Comparison of ENCODE assay signal across 12 cellular contexts in the genomic region with DNA sequence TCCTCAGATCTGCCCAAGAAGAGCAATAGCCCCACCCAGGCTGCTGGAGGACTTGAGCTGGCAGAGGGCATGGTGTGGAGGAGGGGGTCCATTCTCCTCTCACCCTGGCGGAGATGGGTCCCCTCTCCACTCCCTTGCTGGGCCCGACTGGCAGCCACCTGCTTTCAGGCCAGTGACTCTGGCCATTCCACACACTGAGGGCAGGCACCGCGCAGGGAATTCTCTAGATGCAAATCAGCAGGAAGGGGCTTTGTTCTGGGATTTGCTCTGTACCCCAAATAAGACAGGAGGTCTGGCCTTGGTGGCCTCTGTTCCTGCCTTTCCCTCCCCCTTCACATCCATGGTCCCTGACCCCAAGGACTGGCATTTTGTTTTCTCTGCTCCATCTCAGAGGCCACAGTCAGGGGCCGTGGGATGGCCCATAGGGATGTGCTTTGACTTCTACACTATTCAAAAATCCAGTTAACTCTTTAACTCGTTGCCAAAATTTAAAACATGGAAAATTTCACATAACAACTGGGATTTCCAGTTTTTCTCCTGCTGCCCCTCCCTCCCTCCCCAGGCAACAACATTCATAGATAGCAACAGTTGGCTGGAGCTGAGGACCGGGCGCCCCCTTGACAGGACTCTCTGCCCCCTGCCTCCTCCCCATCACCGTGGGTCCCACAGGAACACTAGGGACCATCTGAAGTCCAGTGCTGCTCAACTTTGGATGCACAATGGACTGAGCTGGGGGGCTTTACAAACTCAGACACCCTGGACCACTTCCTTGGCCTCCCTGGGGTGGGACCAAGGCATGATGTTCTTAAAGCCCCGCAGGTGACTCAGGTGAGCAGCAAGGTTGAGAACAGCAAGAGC. TPM values are rescaled to one million over a fixed set of nuclear protein-coding genes. Genes with fewer than 3 reads are reported as not detected.
DNase-seq lines count a peak whose midpoint lies in the region; ATAC-seq and TF ChIP-seq lines count a peak whose summit lies in the region.
"Had no signal": no experiment of that assay in that cellular context is flagged by ENCODE, and none has a peak within 500 bp of the region (broad histone marks: within the 10 kb centered on the region; RNA-seq: fewer than 3 reads in every experiment).

No MANE protein-coding gene starts in this region.

- H3K27ac ChIP-seq in mesenchymal stem cell (ENCODE audit: low read length, poor library complexity, severe bottlenecking) (peak overlapping the region; percentile 88), suprapubic skin (peak overlapping the region; percentile 41)

- H3K9me3 Mint-ChIP-seq in HFFc6: no peaks in the 10 kb centered on the region
- no peaks in the 10 kb centered on the region for H3K9me3 Mint-ChIP-seq in chondrocyte (ENCODE audit: low read depth)
- H3K9me3 Mint-ChIP-seq in glutamatergic neuron (ENCODE audit: unreplicated experiment): no peaks in the 10 kb centered on the region
- H3K9me3 Mint-ChIP-seq: memory B cell; stimulated activated effector memory CD8-positive, alpha-beta T cell treated with anti-CD3 and anti-CD28 coated beads, Interleukin-12 subunit alpha, Interleukin-12 subunit beta, amount 100 ng/mL, for 72 hours had no signal

- H3K79me1 ChIP-seq in mesenchymal stem cell (replicated peaks; ENCODE audit: low read length, poor library complexity, severe bottlenecking): peaks cover 4% of the 10 kb centered on the region

- peak overlapping the region; percentile 65 to 86 for H3K4ac ChIP-seq in mesenchymal stem cell (ENCODE audit: low read depth in 1 of 2, low read length in 2 of 2)

- H3K36me3 ChIP-seq in mesenchymal stem cell (ENCODE audit: control insufficient read depth in 1 of 2, insufficient read depth in 2 of 2, low read depth in 1 of 2, low read length in 2 of 2): peaks cover 25 to 31% of the 10 kb centered on the region in 2 experiments
- H3K36me3 ChIP-seq in suprapubic skin: peaks cover 10% of the 10 kb centered on the region

- DNase-seq in HFFc6 (no peak), chondrocyte (ENCODE audit: low spot score) (no peak), mesenchymal stem cell (no peak), suprapubic skin (ENCODE audit: low spot score in 2 of 2) (peak; percentile 66 to 76), Kasumi-1 (lab: John Stamatoyannopoulos, UW) (no peak), GDM1 (lab: John Stamatoyannopoulos, UW) (no peak), glutamatergic neuron (no peak)
- DNase-seq: cerebellar nuclear complex; stimulated activated CD4-positive, alpha-beta T cell treated with anti-CD3 and anti-CD28 coated beads, Interleukin-15, amount 100 ng/mL, for 24 hours had no signal

- H3K9me3 ChIP-seq in mesenchymal stem cell (ENCODE audit: control insufficient read depth, low read length): no peaks in the 10 kb centered on the region
- no peaks in the 10 kb centered on the region for H3K9me3 ChIP-seq in suprapubic skin

- H2AK5ac ChIP-seq in mesenchymal stem cell (ENCODE audit: low read length, severe bottlenecking): peak overlapping the region; percentile 99

- no peak overlapping the region for H3K4me2 ChIP-seq in mesenchymal stem cell (ENCODE audit: low read length, poor library complexity, severe bottlenecking)

- H3K23ac ChIP-seq in mesenchymal stem cell (ENCODE audit: low read length in 2 of 2): no peak overlapping the region

- peak overlapping the region; percentile 57 for H2BK5ac ChIP-seq in mesenchymal stem cell (ENCODE audit: low read depth, low read length, poor library complexity, severe bottlenecking)

- H4K91ac ChIP-seq in mesenchymal stem cell (ENCODE audit: low read length): peak overlapping the region; percentile 62

- TF ChIP-seq POLR2A in suprapubic skin (IDR thresholded peaks at IDR 0.05): no peak

- H3K4me1 Mint-ChIP-seq in HFFc6 (ENCODE audit: low read depth) (peaks cover 31% of the 10 kb centered on the region), chondrocyte (ENCODE audit: low read depth) (peaks cover 33% of the 10 kb centered on the region), glutamatergic neuron (ENCODE audit: low read depth, unreplicated experiment) (peaks cover 5% of the 10 kb centered on the region)
- H3K4me1 Mint-ChIP-seq: memory B cell; stimulated activated effector memory CD8-positive, alpha-beta T cell treated with anti-CD3 and anti-CD28 coated beads, Interleukin-12 subunit alpha, Interleukin-12 subunit beta, amount 100 ng/mL, for 72 hours had no signal

- H3K27ac Mint-ChIP-seq in HFFc6 (peak overlapping the region; percentile 94), chondrocyte (ENCODE audit: unreplicated experiment) (peak overlapping the region; percentile 78), glutamatergic neuron (ENCODE audit: unreplicated experiment) (no peak overlapping the region)
- H3K27ac Mint-ChIP-seq: memory B cell; stimulated activated effector memory CD8-positive, alpha-beta T cell treated with anti-CD3 and anti-CD28 coated beads, Interleukin-12 subunit alpha, Interleukin-12 subunit beta, amount 100 ng/mL, for 72 hours had no signal

- peak overlapping the region; percentile 70 for H3K9ac ChIP-seq in mesenchymal stem cell (ENCODE audit: low read length)

- H2BK12ac ChIP-seq in mesenchymal stem cell (ENCODE audit: low read length in 2 of 2): peak overlapping the region; percentile 63 to 69

- H3K36me3 Mint-ChIP-seq in HFFc6 (ENCODE audit: low read depth) (peaks cover 4% of the 10 kb centered on the region), chondrocyte (ENCODE audit: low read depth) (no peaks in the 10 kb centered on the region), glutamatergic neuron (ENCODE audit: unreplicated experiment) (no peaks in the 10 kb centered on the region)
- H3K36me3 Mint-ChIP-seq: memory B cell; stimulated activated effector memory CD8-positive, alpha-beta T cell treated with anti-CD3 and anti-CD28 coated beads, Interleukin-12 subunit alpha, Interleukin-12 subunit beta, amount 100 ng/mL, for 72 hours had no signal

- peak overlapping the region; percentile 73 for H4K8ac ChIP-seq in mesenchymal stem cell (ENCODE audit: low read length)

- WGBS in mesenchymal stem cell: 89% methylated on average over 10 of the region's 10 CpGs
- 58% methylated on average over 10 of the region's 10 CpGs for WGBS in suprapubic skin

- H3K27me3 ChIP-seq in mesenchymal stem cell (ENCODE audit: control insufficient read depth in 1 of 2, insufficient read depth in 1 of 2, low read length in 2 of 2) (no peaks in the 10 kb centered on the region), suprapubic skin (no peaks in the 10 kb centered on the region)

- peaks cover 9% of the 10 kb centered on the region for H3K27me3 Mint-ChIP-seq in HFFc6 (ENCODE audit: insufficient read depth)
- H3K27me3 Mint-ChIP-seq in chondrocyte (ENCODE audit: low read depth): no peaks in the 10 kb centered on the region
- peaks cover 2% of the 10 kb centered on the region for H3K27me3 Mint-ChIP-seq in glutamatergic neuron (ENCODE audit: unreplicated experiment)
- H3K27me3 Mint-ChIP-seq: memory B cell had no signal

- TF ChIP-seq CTCF in HFFc6 (IDR thresholded peaks at IDR 0.05): no peak
- TF ChIP-seq CTCF in chondrocyte (IDR thresholded peaks at IDR 0.05): no peak
- TF ChIP-seq CTCF in suprapubic skin (IDR thresholded peaks at IDR 0.05): no peak
- no peak for TF ChIP-seq CTCF in glutamatergic neuron (IDR thresholded peaks at IDR 0.05; ENCODE audit: partially characterized antibody, unreplicated experiment)

- H3K14ac ChIP-seq in mesenchymal stem cell (ENCODE audit: low read length in 2 of 2): no peak overlapping the region

- no peak overlapping the region for H2BK15ac ChIP-seq in mesenchymal stem cell (ENCODE audit: low read depth, poor library complexity, severe bottlenecking)

- H3K4me3 ChIP-seq in mesenchymal stem cell (ENCODE audit: insufficient read depth in 1 of 2, low read depth in 1 of 2, low read length in 2 of 2) (peak overlapping the region in 1 of 2 experiments; percentile 31), suprapubic skin (no peak overlapping the region)

- no peak overlapping the region for H2BK120ac ChIP-seq in mesenchymal stem cell (ENCODE audit: low read depth, low read length)

- H3K18ac ChIP-seq in mesenchymal stem cell (ENCODE audit: low read depth in 1 of 2, low read length in 2 of 2): peak overlapping the region; percentile 34 to 46

- H3K4me3 Mint-ChIP-seq in HFFc6 (peak overlapping the region; percentile 53), chondrocyte (ENCODE audit: unreplicated experiment) (no peak overlapping the region), glutamatergic neuron (ENCODE audit: unreplicated experiment) (no peak overlapping the region)
- H3K4me3 Mint-ChIP-seq: memory B cell; stimulated activated effector memory CD8-positive, alpha-beta T cell treated with anti-CD3 and anti-CD28 coated beads, Interleukin-12 subunit alpha, Interleukin-12 subunit beta, amount 100 ng/mL, for 72 hours had no signal

- TF ChIP-seq EP300 in suprapubic skin (IDR thresholded peaks at IDR 0.05): no peak

- H2AFZ ChIP-seq in mesenchymal stem cell (ENCODE audit: low read depth, low read length): no peak overlapping the region

- no peak for ATAC-seq in GM19351 (IDR thresholded peaks at IDR 0.05; ENCODE audit: unreplicated experiment)
- ATAC-seq: stimulated activated effector memory CD8-positive, alpha-beta T cell treated with anti-CD3 and anti-CD28 coated beads, Interleukin-12 subunit alpha, Interleukin-12 subunit beta, amount 100 ng/mL, for 72 hours had no signal

- peaks cover 48% of the 10 kb centered on the region for H3K4me1 ChIP-seq in mesenchymal stem cell (ENCODE audit: control insufficient read depth, insufficient read depth, low read depth, low read length)
- peaks cover 36% of the 10 kb centered on the region for H3K4me1 ChIP-seq in suprapubic skin

RNA-seq across cellular contexts. Expression of a gene that starts 33.9 kb away (rescaled TPM):
- total RNA-seq in HFFc6 (2021; fragmentation: NEBNext Ultra II Directional; extraction: Animal tissue kit (Norgen Biotek cat#: 25700)): 100 to 1,000 TPM in 3 of 6 experiments, 10 to 100 TPM in 3; 66.1 to 109 (median 98.9) TPM
- total RNA-seq in chondrocyte: 11.0 to 16.2 TPM (median 15.2 TPM) in 3 replicates
- 49.4 TPM for polyA plus RNA-seq in mesenchymal stem cell (2013, experiment 1 of 2)
- polyA plus RNA-seq in mesenchymal stem cell (2013, experiment 2 of 2): 50.7 TPM
- 10 to 100 TPM; 41.0 to 92.8 (median 71.1) TPM for total RNA-seq in suprapubic skin
- total RNA-seq in glutamatergic neuron (ENCODE audit: unreplicated experiment): 24.2 TPM

Comparison
In these comparisons a context has a peak if more than half of its experiments do, and no peak if none do; other contexts are left out.
1. DNase-seq: peak in suprapubic skin (2 of 2); none in HFFc6 (single experiment), chondrocyte (single experiment), mesenchymal stem cell (single experiment), Kasumi-1 (0 of 2), GDM1 (single experiment) and glutamatergic neuron (single experiment).